Comparison of ENCODE assay signal across 20 cellular contexts in the genomic region with DNA sequence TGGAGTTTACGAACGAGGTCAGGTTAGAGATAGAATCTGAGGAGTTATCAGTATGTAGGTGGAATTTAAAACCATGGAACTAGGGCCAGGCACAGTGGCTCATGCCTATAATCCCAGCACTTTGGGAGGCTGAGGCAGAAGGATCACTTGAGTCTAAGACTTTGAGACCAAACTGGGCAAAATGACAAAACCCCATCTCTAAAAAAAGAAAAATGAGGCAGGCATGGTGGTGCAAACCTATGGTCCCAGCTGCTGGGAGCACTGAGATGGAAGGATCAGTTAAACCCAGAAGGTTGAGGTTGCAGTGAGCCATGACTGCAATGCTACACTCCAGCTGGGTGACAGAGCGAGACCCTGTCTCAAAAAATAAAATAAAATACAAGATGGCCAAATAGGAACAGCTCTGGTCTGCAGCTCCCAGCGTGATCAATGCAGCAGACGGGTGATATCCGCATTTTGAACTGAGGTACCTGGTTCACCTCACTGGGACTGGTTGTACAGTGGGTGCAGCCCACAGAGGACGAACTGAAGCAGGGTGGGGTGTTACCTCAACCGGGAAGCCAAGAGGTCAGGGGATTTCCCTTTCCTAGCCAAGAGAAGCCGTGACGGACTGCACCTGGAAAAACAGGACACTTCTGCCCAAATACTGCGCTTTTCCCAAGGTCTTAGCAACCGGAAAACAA. TPM values are rescaled to one million over a fixed set of nuclear protein-coding genes. Genes with fewer than 3 reads are reported as not detected.
DNase-seq lines count a peak whose midpoint lies in the region; ATAC-seq and TF ChIP-seq lines count a peak whose summit lies in the region.
"Had no signal": no experiment of that assay in that cellular context is flagged by ENCODE, and none has a peak within 500 bp of the region (broad histone marks: within the 10 kb centered on the region; RNA-seq: fewer than 3 reads in every experiment).

No MANE protein-coding gene starts in this region.

- CTCF ChIA-PET in activated naive CD4-positive, alpha-beta T cell treated with anti-CD3 and anti-CD28 coated beads, Interleukin-2, amount 10 ng/mL, durations not matched to agents 7 days and 5 days (lab: Charles Lee) = interaction anchor here (1.0 to 1.7 kb wide), 2 partner anchors 23 to 26 kb away, joined by 3 to 5 read pairs; no protein-coding TSS in a partner anchor

- H3K27ac ChIP-seq in SJSA1 (peak overlapping the region; percentile 76), epithelial cell of prostate (peak overlapping the region; percentile 75), smooth muscle cell (ENCODE audit: low read depth) (peak overlapping the region; percentile 79)
- H3K27ac ChIP-seq: neutrophil had no signal

- H3K79me2 ChIP-seq in smooth muscle cell (ENCODE audit: low read depth) = peaks cover 64% of the 10 kb centered on the region

- WGBS in smooth muscle cell (ENCODE audit: low lambda C conversion rate) = 91% methylated on average over 12 of the region's 12 CpGs

- peak overlapping the region; percentile 73 for H3K4me2 ChIP-seq in smooth muscle cell

- H3K4me1 ChIP-seq in SJSA1 (replicated peaks) (peaks cover 57% of the 10 kb centered on the region), smooth muscle cell (ENCODE audit: low read depth) (peaks cover 12% of the 10 kb centered on the region)

- TF ChIP-seq CTCF in smooth muscle cell (IDR thresholded peaks at IDR 0.05; ENCODE audit: borderline replicate concordance, insufficient read depth, poor library complexity, severe bottlenecking) = no peak

- peaks cover 42% of the 10 kb centered on the region for H3K36me3 Mint-ChIP-seq in activated naive CD4-positive, alpha-beta T cell treated with anti-CD3 and anti-CD28 coated beads, Interleukin-2, amount 10 ng/mL, durations not matched to agents 7 days and 5 days

- no peak overlapping the region for H2AFZ ChIP-seq in smooth muscle cell (ENCODE audit: low read depth)

- H3K27me3 ChIP-seq in SJSA1 (replicated peaks) (no peaks in the 10 kb centered on the region), smooth muscle cell (ENCODE audit: low read depth) (no peaks in the 10 kb centered on the region), MG63 (no peaks in the 10 kb centered on the region)
- H3K27me3 ChIP-seq: ascending aorta, neutrophil, sigmoid colon had no signal

- no peaks in the 10 kb centered on the region for H3K9me3 ChIP-seq in SJSA1 (replicated peaks)
- no peaks in the 10 kb centered on the region for H3K9me3 ChIP-seq in smooth muscle cell (replicated peaks; ENCODE audit: low read depth)
- peaks cover 13% of the 10 kb centered on the region for H3K9me3 ChIP-seq in MG63
- H3K9me3 ChIP-seq: ascending aorta, neutrophil, sigmoid colon had no signal

- DNase-seq in activated naive CD4-positive, alpha-beta T cell treated with anti-CD3 and anti-CD28 coated beads, Interleukin-2, amount 10 ng/mL, durations not matched to agents 7 days and 5 days = no peak
- no peak for DNase-seq in activated naive CD4-positive, alpha-beta T cell treated with Interleukin-2 at 50 U/mL for 16 hours
- DNase-seq in SJSA1 (ENCODE audit: low read depth in 1 of 2, low spot score in 2 of 2) (no peak), epithelial cell of prostate (ENCODE audit: low read depth, low spot score) (no peak), smooth muscle cell (lab: John Stamatoyannopoulos, UW; ENCODE audit: unreplicated experiment) (no peak), MG63 (no peak), superior temporal gyrus (ENCODE audit: extremely low spot score) (no peak)
- DNase-seq: cortex of kidney, erythroblast, glutamatergic neuron, immature natural killer cell, NCI-H1092 treated with DMSO at 0.1 percent for 48 hours, NCI-H82, sigmoid colon had no signal

- H3K36me3 ChIP-seq in SJSA1 = peaks cover 17% of the 10 kb centered on the region
- H3K36me3 ChIP-seq in smooth muscle cell (ENCODE audit: low read depth) = no peaks in the 10 kb centered on the region
- H3K36me3 ChIP-seq in MG63 = no peaks in the 10 kb centered on the region; the same call in 1 of the 2 replicates
- H3K36me3 ChIP-seq: ascending aorta, neutrophil, sigmoid colon had no signal

- peaks cover 40% of the 10 kb centered on the region for H4K20me1 ChIP-seq in smooth muscle cell (ENCODE audit: low read depth)

- H3F3A ChIP-seq in smooth muscle cell (ENCODE audit: low read depth) = no peaks in the 10 kb centered on the region

- peaks cover 3% of the 10 kb centered on the region for H3K4me1 Mint-ChIP-seq in activated naive CD4-positive, alpha-beta T cell treated with anti-CD3 and anti-CD28 coated beads, Interleukin-2, amount 10 ng/mL, durations not matched to agents 7 days and 5 days

- no peak overlapping the region for H3K4me3 ChIP-seq in SJSA1
- no peak overlapping the region for H3K4me3 ChIP-seq in smooth muscle cell
- no peak overlapping the region for H3K4me3 ChIP-seq in MG63
- H3K4me3 ChIP-seq: ascending aorta, sigmoid colon had no signal

- no peak for ATAC-seq in GM18907 (IDR thresholded peaks at IDR 0.05; ENCODE audit: unreplicated experiment)
- ATAC-seq: WTC11 had no signal

- H3K4me3 Mint-ChIP-seq in activated naive CD4-positive, alpha-beta T cell treated with anti-CD3 and anti-CD28 coated beads, Interleukin-2, amount 10 ng/mL, durations not matched to agents 7 days and 5 days = peak overlapping the region; percentile 11
- H3K4me3 Mint-ChIP-seq: memory B cell, WTC11 had no signal

- H3K27me3 Mint-ChIP-seq in activated naive CD4-positive, alpha-beta T cell treated with anti-CD3 and anti-CD28 coated beads, Interleukin-2, amount 10 ng/mL, durations not matched to agents 7 days and 5 days = no peaks in the 10 kb centered on the region
- H3K27me3 Mint-ChIP-seq: IgD-negative memory B cell, memory B cell had no signal

- H3K9ac ChIP-seq in smooth muscle cell (ENCODE audit: low read depth) = peak overlapping the region; percentile 38

- H3K9me3 Mint-ChIP-seq in activated naive CD4-positive, alpha-beta T cell treated with anti-CD3 and anti-CD28 coated beads, Interleukin-2, amount 10 ng/mL, durations not matched to agents 7 days and 5 days = peaks cover 12% of the 10 kb centered on the region
- H3K9me3 Mint-ChIP-seq: IgD-negative memory B cell, immature natural killer cell had no signal

- peak overlapping the region; percentile 91 for H3K27ac Mint-ChIP-seq in activated naive CD4-positive, alpha-beta T cell treated with anti-CD3 and anti-CD28 coated beads, Interleukin-2, amount 10 ng/mL, durations not matched to agents 7 days and 5 days
- H3K27ac Mint-ChIP-seq: IgD-negative memory B cell, memory B cell had no signal

RNA-seq across cellular contexts. Expression of a gene that starts 33.3 kb away (rescaled TPM):
- 8.4 and 13.1 TPM in 2 replicates for total RNA-seq in SJSA1 (2014; rRNA removed; shearing (Covaris generic))
- total RNA-seq in smooth muscle cell = 54.4 and 58.6 TPM in 2 replicates
- 34.8 and 43.8 TPM in 2 replicates for polyA plus RNA-seq in smooth muscle cell
- total RNA-seq in MG63 (2014; rRNA removed; shearing (Covaris generic); ENCODE audit: low replicate concordance) = 2.4 and 3.5 TPM in 2 replicates
